8 cellular contexts compared by ENCODE assay signal in genomic region chr12:101839324-101840283, GRCh38. TPM values are rescaled to one million over a fixed set of nuclear protein-coding genes. Genes with fewer than 3 reads are reported as not detected.
DNase-seq lines count a peak whose midpoint lies in the region; ATAC-seq, FAIRE-seq and TF ChIP-seq lines count a peak whose summit lies in the region.

No MANE protein-coding gene starts in this region.

- no peaks in the 10 kb centered on the region for H3K79me2 ChIP-seq in H1 (ENCODE audit: control insufficient read depth in 1 of 2, insufficient read depth in 2 of 2, low read length in 2 of 2)

- H3K79me1 ChIP-seq in H1 (ENCODE audit: low read depth, low read length) = no peaks in the 10 kb centered on the region

- TF ChIP-seq EP300 in H1 (IDR thresholded peaks at IDR 0.05; ENCODE audit: borderline replicate concordance in 1 of 2, low read depth in 2 of 2, low read length in 2 of 2) = no peak

- H3K4me1 Mint-ChIP-seq in Calu3 (ENCODE audit: low read depth, unreplicated experiment) = no peaks in the 10 kb centered on the region
- H3K4me1 Mint-ChIP-seq in naive B cell = peaks cover 13 to 27% (median 14%) of the 10 kb centered on the region in 3 donors
- H3K4me1 Mint-ChIP-seq in stimulated activated memory B cell treated with anti-CD40 and anti-IgM and Interleukin-4, amounts not matched to agents 10 μg/mL and 1 μg/mL and 100 μg/mL, for 72 hours = peaks cover 24% of the 10 kb centered on the region

- H3K56ac ChIP-seq in H1 (replicated peaks; ENCODE audit: insufficient read length, low read depth, low read length) = no peak overlapping the region

- WGBS in H1 (ENCODE audit: extremely low coverage in 1 of 2, insufficient coverage in 1 of 2, insufficient read length in 1 of 2, insufficient replicate concordance in 2 of 2, low coverage in 1 of 2, low lambda C conversion rate in 2 of 2, missing lambda C conversion rate in 1 of 2), 2 experiments = 60% methylated on average over 6 of the region's 6 CpGs; no CpG with 5 or more reads in 1 of the 2 experiments

- H3K18ac ChIP-seq in H1 (ENCODE audit: extremely low read depth, low read length) = no peak overlapping the region

- H2BK120ac ChIP-seq in H1 (replicated peaks; ENCODE audit: low read depth, low read length) = no peak overlapping the region

- no peak overlapping the region for H4K8ac ChIP-seq in H1 (ENCODE audit: extremely low read depth, insufficient read depth, low read length)

- H2BK15ac ChIP-seq in H1 (ENCODE audit: low read length) = no peak overlapping the region

- CTCF ChIA-PET in Calu3 (lab: Charles Lee) = interaction anchor here (0.6 to 2.8 kb wide), 8 partner anchors 9 to 425 kb away, joined by 3 to 14 read pairs (median 5); partner anchors contain the start of gene GNPTAB
- CTCF ChIA-PET in H1 (lab: Charles Lee; ENCODE audit: partially characterized antibody) = interaction anchor here (0.5 to 16.1 kb wide), 46 partner anchors 9 to 901 kb away, joined by 3 to 190 read pairs (median 4); partner anchors contain the start of genes ARL1 and GNPTAB

- H3K9me3 Mint-ChIP-seq in Calu3 (ENCODE audit: low read depth, unreplicated experiment) = no peaks in the 10 kb centered on the region
- H3K9me3 Mint-ChIP-seq in naive B cell = no peaks in the 10 kb centered on the region
- no peaks in the 10 kb centered on the region for H3K9me3 Mint-ChIP-seq in stimulated activated memory B cell treated with anti-CD40 and anti-IgM and Interleukin-4, amounts not matched to agents 10 μg/mL and 1 μg/mL and 100 μg/mL, for 72 hours

- intact Hi-C loops in Calu3 (cut with micrococcal nuclease; ENCODE audit: unreplicated experiment) = loop anchor here (1.0 to 10.0 kb wide), 3 partner anchors 67 to 425 kb away; no protein-coding TSS in a partner anchor

- H3K4me3 ChIP-seq in H1 (ENCODE audit: extremely low read depth in 1 of 4, insufficient read depth in 2 of 4, low read depth in 3 of 4, low read length in 4 of 4) = no peak overlapping the region

- no peaks in the 10 kb centered on the region for H4K20me1 ChIP-seq in H1 (replicated peaks in 1 of 2; ENCODE audit: control insufficient read depth in 1 of 2, insufficient read depth in 2 of 2, low read length in 2 of 2)

- DNase-seq in Calu3 = peak; percentile 74
- peak; percentile 14 to 62 for DNase-seq in NCI-H526 (lab: John Stamatoyannopoulos, UW)
- peak; percentile 29 to 38 for DNase-seq in activated CD8-positive, alpha-beta memory T cell treated with anti-CD3 and anti-CD28 coated beads for 1 hour (ENCODE audit: extremely low read depth in 1 of 2, low read depth in 1 of 2)
- DNase-seq in H1 (ENCODE audit: low read depth in 1 of 2, low spot score in 2 of 2) = peak in 1 of 2 experiments; percentile 81
- DNase-seq in naive B cell = peak; percentile 69

- no peak overlapping the region for H3K4me3 Mint-ChIP-seq in Calu3 (ENCODE audit: low read depth, unreplicated experiment)
- H3K4me3 Mint-ChIP-seq in naive B cell = peak overlapping the region in 4 of 8 donors; percentile 51 to 81 (median 72)
- H3K4me3 Mint-ChIP-seq in stimulated activated memory B cell treated with anti-CD40 and anti-IgM and Interleukin-4, amounts not matched to agents 10 μg/mL and 1 μg/mL and 100 μg/mL, for 72 hours = no peak overlapping the region

- no peaks in the 10 kb centered on the region for H3K27me3 Mint-ChIP-seq in Calu3 (ENCODE audit: unreplicated experiment)
- H3K27me3 Mint-ChIP-seq in naive B cell = peaks cover 4 to 14% (median 6%) of the 10 kb centered on the region in 3 donors
- peaks cover 14% of the 10 kb centered on the region for H3K27me3 Mint-ChIP-seq in stimulated activated memory B cell treated with anti-CD40 and anti-IgM and Interleukin-4, amounts not matched to agents 10 μg/mL and 1 μg/mL and 100 μg/mL, for 72 hours

- H2AFZ ChIP-seq in H1 (ENCODE audit: low read length) = peak overlapping the region; percentile 86; the same call in 1 of the 2 replicates

- no peak for TF ChIP-seq POLR2A in H1 (IDR thresholded peaks at IDR 0.05; ENCODE audit: control extremely low read depth in 1 of 2, low read depth in 2 of 2, low read length in 2 of 2)

- H3K4ac ChIP-seq in H1 (replicated peaks; ENCODE audit: insufficient read length, low read depth, low read length) = no peak overlapping the region

- BruUV-seq in Calu3 (replicated peaks; lab: Mats Ljungman, UMichigan) = no TSS peak

- no peaks in the 10 kb centered on the region for H3K36me3 Mint-ChIP-seq in Calu3 (ENCODE audit: insufficient read depth, unreplicated experiment)
- no peaks in the 10 kb centered on the region for H3K36me3 Mint-ChIP-seq in naive B cell
- H3K36me3 Mint-ChIP-seq in stimulated activated memory B cell treated with anti-CD40 and anti-IgM and Interleukin-4, amounts not matched to agents 10 μg/mL and 1 μg/mL and 100 μg/mL, for 72 hours = no peaks in the 10 kb centered on the region

- no peak overlapping the region for H2BK20ac ChIP-seq in H1 (ENCODE audit: low read length)

- no peak overlapping the region for H2BK5ac ChIP-seq in H1 (ENCODE audit: low read depth, low read length)

- H2AK5ac ChIP-seq in H1 (ENCODE audit: low read depth, low read length) = no peak overlapping the region

- H3K27ac ChIP-seq in H1 (ENCODE audit: low read depth, low read length) = no peak overlapping the region

- H3K9me3 ChIP-seq in H1 (ENCODE audit: insufficient read depth in 2 of 2, low read depth in 1 of 2, low read length in 1 of 2) = no peaks in the 10 kb centered on the region

- no peaks in the 10 kb centered on the region for H3K4me1 ChIP-seq in H1 (replicated peaks in 1 of 4; ENCODE audit: control insufficient read depth in 3 of 4, insufficient read depth in 4 of 4, low read length in 3 of 4)

- H3K4me2 ChIP-seq in H1 (ENCODE audit: insufficient read depth in 1 of 2, low read depth in 2 of 2, low read length in 2 of 2) = no peak overlapping the region

- POLR2A ChIA-PET in H1 (lab: Charles Lee; ENCODE audit: partially characterized antibody) = interaction anchor here (1.1 to 1.4 kb wide), 3 partner anchors 9 to 15 kb away, joined by 3 to 4 read pairs (median 3); no protein-coding TSS in a partner anchor

- H4K5ac ChIP-seq in H1 (ENCODE audit: insufficient read length, low read depth, low read length) = no peak overlapping the region

- no peaks in the 10 kb centered on the region for H3K23me2 ChIP-seq in H1 (ENCODE audit: low read depth, low read length)

- no peaks in the 10 kb centered on the region for H3K36me3 ChIP-seq in H1 (ENCODE audit: control insufficient read depth in 2 of 4, insufficient read depth in 4 of 4, low read length in 3 of 4)

- H3K27me3 ChIP-seq in H1 (replicated peaks in 1 of 4; ENCODE audit: control insufficient read depth in 3 of 4, extremely low read depth in 1 of 4, insufficient read depth in 3 of 4, low read length in 3 of 4) = no peaks in the 10 kb centered on the region

- peak; percentile 76 to 77 for TF ChIP-seq RAD21 in H1 (IDR thresholded peaks at IDR 0.05 in 1 of 2, conservative IDR thresholded peaks at IDR 0.05 in 1 of 2; ENCODE audit: low read depth in 2 of 2, low read length in 2 of 2)

- H3K27ac Mint-ChIP-seq in Calu3 (ENCODE audit: unreplicated experiment) = no peak overlapping the region
- peak overlapping the region in 4 of 6 donors; percentile 79 to 97 (median 89) for H3K27ac Mint-ChIP-seq in naive B cell
- H3K27ac Mint-ChIP-seq in stimulated activated memory B cell treated with anti-CD40 and anti-IgM and Interleukin-4, amounts not matched to agents 10 μg/mL and 1 μg/mL and 100 μg/mL, for 72 hours = peak overlapping the region; percentile 64

- H3K14ac ChIP-seq in H1 (ENCODE audit: insufficient read length) = no peak overlapping the region

- H3K23ac ChIP-seq in H1 (ENCODE audit: insufficient read length) = no peak overlapping the region

- no peak overlapping the region for H3K9ac ChIP-seq in H1 (replicated peaks in 1 of 4; ENCODE audit: extremely low read depth in 1 of 4, low read depth in 3 of 4, low read length in 3 of 4)

- TF ChIP-seq CTCF in Calu3 (IDR thresholded peaks at IDR 0.05; ENCODE audit: unreplicated experiment) = peak; percentile 86
- TF ChIP-seq CTCF in H1 (IDR thresholded peaks at IDR 0.05; ENCODE audit: control extremely low read depth in 1 of 3, insufficient read depth in 1 of 3, low read depth in 1 of 3, low read length in 3 of 3) = peak; percentile 60 to 74 (median 66)

- H2BK12ac ChIP-seq in H1 (ENCODE audit: low read depth, low read length) = no peak overlapping the region

- no peak for FAIRE-seq in H1 (lab: Jason Lieb, UNC)

- H4K91ac ChIP-seq in H1 (replicated peaks; ENCODE audit: insufficient read length, low read length) = no peak overlapping the region

- peak; percentile 43 for ATAC-seq in GM21786 (IDR thresholded peaks at IDR 0.05; ENCODE audit: unreplicated experiment)
- ATAC-seq in naive B cell (ENCODE audit: low read depth in 2 of 2) = peak; percentile 52 to 66
- ATAC-seq in stimulated activated memory B cell treated with anti-CD40 and anti-IgM and Interleukin-4, amounts not matched to agents 10 μg/mL and 1 μg/mL and 100 μg/mL, for 72 hours = peak; percentile 20
- no peak for ATAC-seq in GM19467 (IDR thresholded peaks at IDR 0.05; ENCODE audit: unreplicated experiment)

TF ChIP-seq in H1, 55 proteins besides CTCF, POLR2A, EP300 and RAD21 (continues in another document):
- TF ChIP-seq POLR2AphosphoS5 (IDR thresholded peaks at IDR 0.05; ENCODE audit: low read depth, low read length) (no peak), GTF2F1 (IDR thresholded peaks at IDR 0.05; ENCODE audit: borderline replicate concordance, low read depth, low read length) (no peak)

RNA-seq across cellular contexts. Expression of gene GNPTAB, which starts 8.8 kb away (rescaled TPM):
- 34.0 and 36.0 TPM in 2 replicates for total RNA-seq in Calu3 (2022)
- total RNA-seq in H1 (2021; fragmentation: NEBNext Ultra II Directional; extraction: Animal tissue kit (Norgen Biotek cat#: 25700)) = 51.3 and 54.6 TPM in 2 replicates
- polyA plus RNA-seq in H1 (2011; rRNA removed) (14.3 and 21.5 TPM in 2 replicates), naive B cell (ENCODE audit: low read depth in 6 of 6) (10 to 100 TPM; 29.8 to 39.8 (median 33.7) TPM)
- 24.0 TPM for polyA plus RNA-seq in H1 (2011; cell fraction: cytosol; rRNA removed)
- 21.3 TPM for polyA plus RNA-seq in H1 (2011; cell fraction: nucleus; rRNA removed)
- 22.9 to 45.7 TPM (median 29.2 TPM) in 4 replicates for polyA plus RNA-seq in H1 (2012, experiment 1 of 2)
- polyA plus RNA-seq in H1 (2012, experiment 2 of 2) = 2.5 TPM
- 32.0 TPM for polyA plus RNA-seq in H1 (2013, experiment 1 of 2)
- 34.8 TPM for polyA plus RNA-seq in H1 (2013, experiment 2 of 2)
- polyA minus RNA-seq in H1 (2011; rRNA and poly(A)+ RNA removed) = 76.7 and 97.7 TPM in 2 replicates
- 23.4 TPM for polyA minus RNA-seq in H1 (2011; cell fraction: cytosol; rRNA and poly(A)+ RNA removed)
- polyA minus RNA-seq in H1 (2011; cell fraction: nucleus; rRNA and poly(A)+ RNA removed) = 65.5 TPM

RNA-seq across cellular contexts. Expression of gene DRAM1, which starts 37.8 kb away (rescaled TPM):
- 26.8 and 28.1 TPM in 2 replicates for total RNA-seq in Calu3 (2022)
- total RNA-seq in H1 (2021; fragmentation: NEBNext Ultra II Directional; extraction: Animal tissue kit (Norgen Biotek cat#: 25700)) = 5.7 and 6.2 TPM in 2 replicates
- 3.0 and 4.6 TPM in 2 replicates for polyA plus RNA-seq in H1 (2011; rRNA removed)
- 2.9 TPM for polyA plus RNA-seq in H1 (2011; cell fraction: cytosol; rRNA removed)
- polyA plus RNA-seq in H1 (2011; cell fraction: nucleus; rRNA removed) = 4.2 TPM
- polyA plus RNA-seq in H1 (2012, experiment 1 of 2) = 5.9 to 9.3 TPM (median 6.5 TPM) in 4 replicates
- 2.0 TPM for polyA plus RNA-seq in H1 (2012, experiment 2 of 2)
- 6.8 TPM for polyA plus RNA-seq in H1 (2013, experiment 1 of 2)
- polyA plus RNA-seq in H1 (2013, experiment 2 of 2) = 7.8 TPM
- 6.5 and 7.7 TPM in 2 replicates for polyA minus RNA-seq in H1 (2011; rRNA and poly(A)+ RNA removed)
- polyA minus RNA-seq in H1 (2011; cell fraction: cytosol; rRNA and poly(A)+ RNA removed) = 2.9 TPM
- polyA minus RNA-seq in H1 (2011; cell fraction: nucleus; rRNA and poly(A)+ RNA removed) = 13.9 TPM
- polyA plus RNA-seq in naive B cell (ENCODE audit: low read depth in 6 of 6) = 1 to 10 TPM in 5 of 6 donors, not detected in 1; 3.2 to 7.5 (median 6.4) TPM
